ENCODE assay signal across 1 cellular context in the genomic region with DNA sequence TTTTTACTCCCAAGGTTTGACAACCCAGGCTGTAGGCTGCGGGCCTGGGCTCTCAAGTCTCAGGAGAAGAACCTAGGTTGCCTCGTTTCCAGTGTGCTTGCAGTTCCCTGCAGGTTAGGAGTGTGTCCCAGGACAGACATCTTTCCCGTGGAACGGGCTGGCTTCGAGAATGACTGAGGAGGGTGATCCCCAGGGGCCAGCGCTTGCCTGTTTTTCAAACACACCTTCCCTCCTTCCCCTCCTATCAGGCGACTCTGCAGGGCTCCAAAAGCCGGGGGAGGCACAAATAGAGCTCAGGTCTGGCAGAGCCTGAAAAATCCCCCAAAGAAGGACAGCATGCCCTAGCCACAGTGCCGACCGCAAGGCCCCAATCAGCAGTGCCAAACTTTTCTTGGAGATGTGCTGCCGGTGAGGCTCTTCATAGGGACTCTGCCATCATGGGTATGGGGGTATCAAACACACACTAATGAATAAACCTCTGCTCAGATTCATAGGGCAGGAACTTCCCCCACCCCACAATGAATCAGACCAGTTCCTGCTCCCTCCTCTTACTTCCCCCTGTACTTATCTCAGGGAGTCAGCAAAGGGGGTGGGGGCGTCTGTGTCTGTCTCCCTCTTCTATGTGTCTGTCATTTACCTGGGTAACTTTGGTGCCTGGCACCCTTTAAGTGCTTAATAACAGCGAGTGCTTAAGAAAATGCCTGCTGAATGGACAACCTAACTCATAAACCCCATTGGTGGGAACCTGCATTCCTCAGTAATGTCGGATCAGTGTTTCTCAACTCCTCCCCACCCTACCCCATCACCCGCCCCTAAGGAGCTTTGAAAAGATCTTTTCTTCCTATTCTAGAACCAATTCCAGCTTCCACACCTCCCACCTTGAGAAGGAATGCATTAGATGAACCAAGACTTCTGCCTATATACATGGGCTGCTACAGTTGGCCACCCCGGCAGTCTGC.
A peak's percentile ranks its signal among the peaks of the same experiment; 100 is the strongest.
TF ChIP-seq lines count a peak whose summit lies in the region.

No MANE protein-coding gene starts in this region.

TF ChIP-seq in K562, 482 proteins besides CTCF, POLR2A, EP300 and RAD21 (continued from another document):
- TF ChIP-seq, protein P1, sequence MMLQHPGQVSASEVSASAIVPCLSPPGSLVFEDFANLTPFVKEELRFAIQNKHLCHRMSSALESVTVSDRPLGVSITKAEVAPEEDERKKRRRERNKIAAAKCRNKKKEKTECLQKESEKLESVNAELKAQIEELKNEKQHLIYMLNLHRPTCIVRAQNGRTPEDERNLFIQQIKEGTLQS (IDR thresholded peaks at IDR 0.05): no peak
- TF ChIP-seq, protein P1 (CRISPR knock-in tag; conservative IDR thresholded peaks at IDR 0.05): no peak
- TF ChIP-seq, protein P2, sequence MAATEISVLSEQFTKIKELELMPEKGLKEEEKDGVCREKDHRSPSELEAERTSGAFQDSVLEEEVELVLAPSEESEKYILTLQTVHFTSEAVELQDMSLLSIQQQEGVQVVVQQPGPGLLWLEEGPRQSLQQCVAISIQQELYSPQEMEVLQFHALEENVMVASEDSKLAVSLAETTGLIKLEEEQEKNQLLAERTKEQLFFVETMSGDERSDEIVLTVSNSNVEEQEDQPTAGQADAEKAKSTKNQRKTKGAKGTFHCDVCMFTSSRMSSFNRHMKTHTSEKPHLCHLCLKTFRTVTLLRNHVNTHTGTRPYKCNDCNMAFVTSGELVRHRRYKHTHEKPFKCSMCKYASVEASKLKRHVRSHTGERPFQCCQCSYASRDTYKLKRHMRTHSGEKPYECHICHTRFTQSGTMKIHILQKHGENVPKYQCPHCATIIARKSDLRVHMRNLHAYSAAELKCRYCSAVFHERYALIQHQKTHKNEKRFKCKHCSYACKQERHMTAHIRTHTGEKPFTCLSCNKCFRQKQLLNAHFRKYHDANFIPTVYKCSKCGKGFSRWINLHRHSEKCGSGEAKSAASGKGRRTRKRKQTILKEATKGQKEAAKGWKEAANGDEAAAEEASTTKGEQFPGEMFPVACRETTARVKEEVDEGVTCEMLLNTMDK (IDR thresholded peaks at IDR 0.05; ENCODE audit: borderline replicate concordance, insufficient read depth, low read depth, low read length, poor library complexity, severe bottlenecking): no peak
- TF ChIP-seq PCBP1 (IDR thresholded peaks at IDR 0.05; ENCODE audit: low read depth, low read length, poor library complexity, severe bottlenecking): no peak
- TF ChIP-seq, protein P3, sequence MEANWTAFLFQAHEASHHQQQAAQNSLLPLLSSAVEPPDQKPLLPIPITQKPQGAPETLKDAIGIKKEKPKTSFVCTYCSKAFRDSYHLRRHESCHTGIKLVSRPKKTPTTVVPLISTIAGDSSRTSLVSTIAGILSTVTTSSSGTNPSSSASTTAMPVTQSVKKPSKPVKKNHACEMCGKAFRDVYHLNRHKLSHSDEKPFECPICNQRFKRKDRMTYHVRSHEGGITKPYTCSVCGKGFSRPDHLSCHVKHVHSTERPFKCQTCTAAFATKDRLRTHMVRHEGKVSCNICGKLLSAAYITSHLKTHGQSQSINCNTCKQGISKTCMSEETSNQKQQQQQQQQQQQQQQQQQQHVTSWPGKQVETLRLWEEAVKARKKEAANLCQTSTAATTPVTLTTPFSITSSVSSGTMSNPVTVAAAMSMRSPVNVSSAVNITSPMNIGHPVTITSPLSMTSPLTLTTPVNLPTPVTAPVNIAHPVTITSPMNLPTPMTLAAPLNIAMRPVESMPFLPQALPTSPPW (CRISPR knock-in tag; IDR thresholded peaks at IDR 0.05): 0 out of 2 replicates have a peak, but pooled peaks have one; percentile 30
- TF ChIP-seq RBFOX2 (IDR thresholded peaks at IDR 0.05; ENCODE audit: low read depth, low read length): no peak
- no peak for TF ChIP-seq MEIS2 (IDR thresholded peaks at IDR 0.05; ENCODE audit: partially characterized antibody)
